ENCODE assay signal across 8 cellular contexts in genomic region chr3:128727059-128727458, GRCh38. TPM values are rescaled to one million over a fixed set of nuclear protein-coding genes. Genes with fewer than 3 reads are reported as not detected.
DNase-seq lines count a peak whose midpoint lies in the region; ATAC-seq and TF ChIP-seq lines count a peak whose summit lies in the region.

No MANE protein-coding gene starts in this region.

- 3 to 13% (median 11%) methylated on average over 4 of the region's 4 CpGs for WGBS in psoas muscle, 3 donors

- H3K36me3 ChIP-seq in SJSA1 (peaks cover 17% of the 10 kb centered on the region), psoas muscle (ENCODE audit: insufficient read depth in 1 of 2, low read depth in 1 of 2) (peaks cover 0 to 4% of the 10 kb centered on the region in 2 donors)

- DNase-seq in SJSA1 (ENCODE audit: low read depth in 1 of 2, low spot score in 2 of 2) (no peak), fibroblast of mammary gland (ENCODE audit: low read depth) (no peak), psoas muscle (no peak), NCI-H345 (lab: John Stamatoyannopoulos, UW) (no peak), hippocampal formation (lab: John Stamatoyannopoulos, UW) (no peak)

- H3K9me3 ChIP-seq in SJSA1 (replicated peaks): no peaks in the 10 kb centered on the region
- no peaks in the 10 kb centered on the region for H3K9me3 ChIP-seq in psoas muscle

- H3K27ac ChIP-seq in SJSA1 (peak overlapping the region; percentile 88), psoas muscle (peak overlapping the region; percentile 100)

- ATAC-seq in psoas muscle (no peak), HG03457 (IDR thresholded peaks at IDR 0.05; ENCODE audit: unreplicated experiment) (no peak), HG03442 (IDR thresholded peaks at IDR 0.05; ENCODE audit: unreplicated experiment) (no peak)

- H3K27me3 ChIP-seq in SJSA1 (replicated peaks) (no peaks in the 10 kb centered on the region), psoas muscle (ENCODE audit: insufficient read depth in 3 of 3, low read length in 2 of 3) (no peaks in the 10 kb centered on the region)

- intact Hi-C loops in psoas muscle (cut with DNase I): loop anchor here (5.0 kb wide), 3 partner anchors 55 to 70 kb away; no protein-coding TSS in a partner anchor

- H3K4me3 ChIP-seq in GM08714 (ENCODE audit: low read length) (peak overlapping the region; percentile 95), SJSA1 (peak overlapping the region; percentile 82), fibroblast of mammary gland (ENCODE audit: control insufficient read depth, low read depth, low read length) (peak overlapping the region; percentile 83), psoas muscle (peak overlapping the region; percentile 98)

- H3K4me1 ChIP-seq in SJSA1 (replicated peaks): peaks cover 29% of the 10 kb centered on the region
- peaks cover 42% of the 10 kb centered on the region for H3K4me1 ChIP-seq in psoas muscle

- TF ChIP-seq CTCF in fibroblast of mammary gland (conservative IDR thresholded peaks at IDR 0.05; ENCODE audit: control insufficient read depth, insufficient read depth, low read depth, low read length) (no peak), psoas muscle (IDR thresholded peaks at IDR 0.05) (no peak)

RNA-seq across cellular contexts. Expression of gene RAB7A, which starts 1.1 kb away (rescaled TPM):
- 31.5 and 50.8 TPM in 2 replicates for total RNA-seq in SJSA1 (2014; rRNA removed; shearing (Covaris generic))
- 100 to 1,000 TPM; 232 to 375 (median 284) TPM for total RNA-seq in psoas muscle
- polyA plus RNA-seq in psoas muscle: 100 to 1,000 TPM; 206 to 410 (median 369) TPM
